In genomic region chr2:145066151-145066661, GRCh38 we compare ENCODE assay signal across 1 cellular context.
TF ChIP-seq lines count a peak whose summit lies in the region.

No MANE protein-coding gene starts in this region.

TF ChIP-seq in SK-N-SH treated with all-trans-retinoic acid at 6 μM for 48 hours, 23 proteins besides CTCF, POLR2A, EP300 and RAD21 (continued from another document):
- TF ChIP-seq ISL1 (CRISPR knock-in tag; IDR thresholded peaks at IDR 0.05) (no peak), RARB (CRISPR knock-in tag; IDR thresholded peaks at IDR 0.05) (no peak), TOX (CRISPR knock-in tag; IDR thresholded peaks at IDR 0.05; ENCODE audit: borderline replicate concordance) (no peak)
